Comparison of ENCODE assay signal across 10 cellular contexts in genomic region chr1:172609528-172609927, GRCh38. TPM values are rescaled to one million over a fixed set of nuclear protein-coding genes. Genes with fewer than 3 reads are reported as not detected.
A peak's percentile ranks its signal among the peaks of the same experiment; 100 is the strongest.
DNase-seq lines count a peak whose midpoint lies in the region; ATAC-seq and TF ChIP-seq lines count a peak whose summit lies in the region.
"Had no signal": no experiment of that assay in that cellular context is flagged by ENCODE, and none has a peak within 500 bp of the region (broad histone marks: within the 10 kb centered on the region; RNA-seq: fewer than 3 reads in every experiment).

No MANE protein-coding gene starts in this region.

- no peaks in the 10 kb centered on the region for H3K9me3 ChIP-seq in Panc1 (ENCODE audit: control insufficient read depth, insufficient read depth, low read depth, low read length)

- H3K9me3 Mint-ChIP-seq in activated naive CD4-positive, alpha-beta T cell treated with anti-CD3 and anti-CD28 coated beads, Interleukin-2, amount 50 U/mL, for 72 hours = no peaks in the 10 kb centered on the region
- H3K9me3 Mint-ChIP-seq: naive B cell had no signal

- H3K27me3 ChIP-seq in Panc1 (ENCODE audit: control insufficient read depth, insufficient read depth, low read length) = no peaks in the 10 kb centered on the region

- intact Hi-C loops in Panc1 (cut with micrococcal nuclease; ENCODE audit: unreplicated experiment) = loop anchor here (5.0 kb wide), 1 partner anchor 108 kb away; no protein-coding TSS in a partner anchor

- POLR2A ChIA-PET in Panc1 (lab: Charles Lee) = no interaction called here

- TF ChIP-seq POLR2A in erythroblast (IDR thresholded peaks at IDR 0.05; ENCODE audit: low read length) = no peak

- no peak overlapping the region for H3K4me3 ChIP-seq in Panc1 (ENCODE audit: low read depth in 2 of 2, low read length in 2 of 2)

- no peak for DNase-seq in activated naive CD4-positive, alpha-beta T cell treated with anti-CD3 and anti-CD28 coated beads, Interleukin-2, amount 50 U/mL, for 72 hours (ENCODE audit: low spot score in 2 of 2)
- DNase-seq in activated naive CD4-positive, alpha-beta T cell treated with Interleukin-2 at 50 U/mL for 16 hours = no peak
- no peak for DNase-seq in Panc1 (ENCODE audit: low read depth, low spot score)
- DNase-seq in erythroblast (lab: John Stamatoyannopoulos, UW) = peak; percentile 6 to 10
- no peak for DNase-seq in stimulated activated naive CD8-positive, alpha-beta T cell treated with anti-CD3 and anti-CD28 coated beads, Interleukin-15, Interleukin-2, amounts not matched to agents 100 U/mL and 50 U/mL, for 24 hours
- DNase-seq in HPDE6-E6E7 (ENCODE audit: extremely low spot score) = no peak
- DNase-seq in OCI-M2 (lab: John Stamatoyannopoulos, UW; ENCODE audit: unreplicated experiment) = no peak
- DNase-seq in epidermal melanocyte (ENCODE audit: insufficient read length, low spot score) = no peak
- DNase-seq: caudate nucleus, naive B cell had no signal

- peak; percentile 46; the same call in 1 of the 2 replicates for TF ChIP-seq CTCF in Panc1 (IDR thresholded peaks at IDR 0.05)

- BruUV-seq in Panc1 (replicated peaks; lab: Mats Ljungman, UMichigan) = no TSS peak

- H3K27ac Mint-ChIP-seq in activated naive CD4-positive, alpha-beta T cell treated with anti-CD3 and anti-CD28 coated beads, Interleukin-2, amount 50 U/mL, for 72 hours = no peak overlapping the region
- H3K27ac Mint-ChIP-seq: naive B cell had no signal

- in situ Hi-C loops in Panc1 (cut with HindIII; ENCODE audit: low pct_unique_long_range_greater_than_20kb, low sequenced_read_pairs) = no loop called here

- CTCF ChIA-PET in Panc1 (lab: Charles Lee) = interaction anchor here (0.7 kb wide), 2 partner anchors 35 to 110 kb away, joined by 3 to 4 read pairs; no protein-coding TSS in a partner anchor

- peak; percentile 31 to 38 for ATAC-seq in activated naive CD4-positive, alpha-beta T cell treated with anti-CD3 and anti-CD28 coated beads, Interleukin-2, amount 50 U/mL, for 72 hours
- ATAC-seq in Panc1 = no peak; the same call in 1 of the 2 replicates
- ATAC-seq in stimulated activated naive CD8-positive, alpha-beta T cell treated with anti-CD3 and anti-CD28 coated beads, Interleukin-15, Interleukin-2, amounts not matched to agents 100 U/mL and 50 U/mL, for 24 hours = peak; percentile 68

- H3K36me3 Mint-ChIP-seq in activated naive CD4-positive, alpha-beta T cell treated with anti-CD3 and anti-CD28 coated beads, Interleukin-2, amount 50 U/mL, for 72 hours = peaks cover 9 to 20% of the 10 kb centered on the region in 2 donors

- H3K4me1 ChIP-seq in Panc1 (ENCODE audit: control insufficient read depth, insufficient read depth, low read length) = no peaks in the 10 kb centered on the region

- peaks cover 10% of the 10 kb centered on the region for H3K36me3 ChIP-seq in Panc1 (ENCODE audit: control insufficient read depth, insufficient read depth, low read length)

- no peak overlapping the region for H3K27ac ChIP-seq in Panc1 (ENCODE audit: low read length)

RNA-seq across cellular contexts. Expression of gene FASLG, which starts 49.4 kb away (rescaled TPM):
- 1 to 10 TPM; 3.7 to 7.2 TPM for total RNA-seq in activated naive CD4-positive, alpha-beta T cell treated with anti-CD3 and anti-CD28 coated beads, Interleukin-2, amount 50 U/mL, for 72 hours
- not detected for total RNA-seq in Panc1 (2021; ENCODE audit: unreplicated experiment)
- not detected for polyA plus RNA-seq in Panc1 (2012; ENCODE audit: insufficient read length)

Comparison
In these comparisons a context has a peak if more than half of its experiments do, and no peak if none do; other contexts are left out.
1. DNase-seq: peak in erythroblast (2 of 2); none in activated naive CD4-positive, alpha-beta T cell treated with anti-CD3 and anti-CD28 coated beads, Interleukin-2, amount 50 U/mL, for 72 hours (0 of 2), activated naive CD4-positive, alpha-beta T cell treated with Interleukin-2 at 50 U/mL for 16 hours (single experiment), Panc1 (single experiment), stimulated activated naive CD8-positive, alpha-beta T cell treated with anti-CD3 and anti-CD28 coated beads, Interleukin-15, Interleukin-2, amounts not matched to agents 100 U/mL and 50 U/mL, for 24 hours (single experiment), HPDE6-E6E7 (single experiment), OCI-M2 (single experiment) and epidermal melanocyte (single experiment).